30 cellular contexts compared by ENCODE assay signal in the genomic region with DNA sequence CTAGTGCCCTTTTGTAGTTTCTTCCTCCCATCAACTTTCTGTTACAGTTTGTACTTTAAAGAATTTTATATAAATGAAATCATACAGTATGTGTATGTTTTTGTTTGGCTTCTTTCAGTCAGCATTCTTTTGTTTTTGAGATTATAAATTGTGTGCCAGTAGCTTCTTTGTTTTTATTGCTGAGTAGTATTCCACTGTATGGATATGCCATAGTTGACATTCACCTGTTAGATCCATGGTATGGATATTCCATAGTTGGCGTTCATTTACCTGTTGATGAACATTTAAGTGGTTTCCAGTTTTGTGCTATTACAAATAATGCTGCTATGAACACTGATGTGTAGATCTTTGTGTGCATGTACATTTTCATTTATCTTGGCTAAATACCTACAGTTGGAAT.
A peak's percentile ranks its signal among the peaks of the same experiment; 100 is the strongest.
DNase-seq lines count a peak whose midpoint lies in the region; ATAC-seq and TF ChIP-seq lines count a peak whose summit lies in the region.
"Had no signal": no experiment of that assay in that cellular context is flagged by ENCODE, and none has a peak within 500 bp of the region (broad histone marks: within the 10 kb centered on the region; RNA-seq: fewer than 3 reads in every experiment).

No MANE protein-coding gene starts in this region.

- H3K4me3 ChIP-seq in SK-N-SH (ENCODE audit: low read depth in 2 of 2, low read length in 1 of 2) = no peak overlapping the region
- no peak overlapping the region for H3K4me3 ChIP-seq in HEK293 (ENCODE audit: low read depth, low read length)
- no peak overlapping the region for H3K4me3 ChIP-seq in CD8-positive, alpha-beta memory T cell (ENCODE audit: low read length)
- H3K4me3 ChIP-seq: A549; BLaER1; BLaER1 treated with 17β-estradiol and CSF1 and Interleukin-3, amounts not matched to agents 10 nM and 100 nM had no signal

- no peak for TF ChIP-seq EP300 in SK-N-SH (IDR thresholded peaks at IDR 0.05; ENCODE audit: borderline replicate concordance in 1 of 2, low read depth in 1 of 2, low read length in 1 of 2)

- H3K4me2 ChIP-seq in SK-N-SH = no peak overlapping the region
- H3K4me2 ChIP-seq: A549; BLaER1; BLaER1 treated with 17β-estradiol and CSF1 and Interleukin-3, amounts not matched to agents 10 nM and 100 nM had no signal

- no peak for DNase-seq in SK-N-SH
- DNase-seq in CD8-positive, alpha-beta memory T cell = no peak
- DNase-seq: 8988T; ACHN; AML-193; BE2C; C1 segment of cervical spinal cord; Caco-2; Calu3; CD4-positive, alpha-beta memory T cell; CD4-positive, alpha-beta T cell; CD4-positive, CD25-positive, alpha-beta regulatory T cell; CD8-positive, alpha-beta T cell; COR-L47; DMS 273 treated with DMSO at 0.1 percent for 48 hours; DMS153; DMS53; DMS79; DMS79 treated with DMSO at 0.1 percent for 48 hours; DND-41; EL had no signal

- H4K20me1 ChIP-seq in SK-N-SH (ENCODE audit: insufficient read depth) = no peaks in the 10 kb centered on the region
- H4K20me1 ChIP-seq: BLaER1; BLaER1 treated with 17β-estradiol and CSF1 and Interleukin-3, amounts not matched to agents 10 nM and 100 nM had no signal

- H3K9me3 ChIP-seq in SK-N-SH (no peaks in the 10 kb centered on the region), HEK293 (ENCODE audit: control insufficient read depth, insufficient read depth, low read depth, low read length) (no peaks in the 10 kb centered on the region)
- H3K9me3 ChIP-seq in CD8-positive, alpha-beta memory T cell (ENCODE audit: low read length) = no peaks in the 10 kb centered on the region
- H3K9me3 ChIP-seq: A549; BE2C; BLaER1; BLaER1 treated with 17β-estradiol and CSF1 and Interleukin-3, amounts not matched to agents 10 nM and 100 nM; Caco-2 had no signal

- H3K36me3 Mint-ChIP-seq in CD8-positive, alpha-beta memory T cell = no peaks in the 10 kb centered on the region
- H3K36me3 Mint-ChIP-seq: CD14-positive monocyte; CD4-positive, alpha-beta memory T cell; CD4-positive, CD25-positive, alpha-beta regulatory T cell; CD8-positive, alpha-beta T cell had no signal

- WGBS in SK-N-SH (ENCODE audit: low lambda C conversion rate) = 93% methylated on average over 1 of the region's 1 CpG

- no peaks in the 10 kb centered on the region for H3K27me3 ChIP-seq in SK-N-SH (ENCODE audit: insufficient read depth)
- H3K27me3 ChIP-seq in CD8-positive, alpha-beta memory T cell (ENCODE audit: insufficient read depth, low read length, poor library complexity, severe bottlenecking) = no peaks in the 10 kb centered on the region
- H3K27me3 ChIP-seq: BLaER1; BLaER1 treated with 17β-estradiol and CSF1 and Interleukin-3, amounts not matched to agents 10 nM and 100 nM had no signal

- no peaks in the 10 kb centered on the region for H3K79me2 ChIP-seq in SK-N-SH (ENCODE audit: insufficient read depth)

- H3K9me3 Mint-ChIP-seq in CD8-positive, alpha-beta memory T cell = no peaks in the 10 kb centered on the region
- H3K9me3 Mint-ChIP-seq: CD4-positive, alpha-beta memory T cell; CD4-positive, alpha-beta T cell; CD8-positive, alpha-beta T cell had no signal

- no peaks in the 10 kb centered on the region for H3K27me3 Mint-ChIP-seq in CD8-positive, alpha-beta memory T cell
- H3K27me3 Mint-ChIP-seq: B cell; CD4-positive, alpha-beta memory T cell; CD4-positive, alpha-beta T cell had no signal

- peaks cover 0 to 10% (median 6%) of the 10 kb centered on the region in 3 donors for H3K4me1 Mint-ChIP-seq in CD8-positive, alpha-beta memory T cell
- H3K4me1 Mint-ChIP-seq: CD14-positive monocyte had no signal

- H3K27ac Mint-ChIP-seq in CD8-positive, alpha-beta memory T cell = no peak overlapping the region
- H3K27ac Mint-ChIP-seq: B cell; CD4-positive, alpha-beta memory T cell; CD4-positive, alpha-beta T cell; CD8-positive, alpha-beta T cell had no signal

- H3K9ac ChIP-seq in SK-N-SH = no peak overlapping the region
- H3K9ac ChIP-seq: BLaER1; BLaER1 treated with 17β-estradiol and CSF1 and Interleukin-3, amounts not matched to agents 10 nM and 100 nM had no signal

- TF ChIP-seq CTCF in SK-N-SH (IDR thresholded peaks at IDR 0.05) = no peak
- no peak for TF ChIP-seq CTCF in HEK293 (tag by site-specific recombination; IDR thresholded peaks at IDR 0.05)

- H3F3A ChIP-seq in SK-N-SH (replicated peaks; ENCODE audit: insufficient read depth) = no peaks in the 10 kb centered on the region

- no peak for TF ChIP-seq RAD21 in SK-N-SH (IDR thresholded peaks at IDR 0.05; ENCODE audit: low read length)

- H2AFZ ChIP-seq in SK-N-SH (ENCODE audit: low read depth) = no peak overlapping the region

- no peak for ATAC-seq in SK-N-SH treated with all-trans-retinoic acid at 6 μM for 48 hours
- ATAC-seq: A549; CD8-positive, alpha-beta T cell had no signal

- H3K36me3 ChIP-seq in SK-N-SH (replicated peaks in 1 of 2; ENCODE audit: control insufficient read depth in 1 of 2, insufficient read depth in 2 of 2, low read length in 1 of 2) (no peaks in the 10 kb centered on the region), HEK293 (ENCODE audit: control insufficient read depth in 2 of 2, insufficient read depth in 1 of 2, low read length in 2 of 2) (no peaks in the 10 kb centered on the region)
- H3K36me3 ChIP-seq in CD8-positive, alpha-beta memory T cell (ENCODE audit: insufficient read depth, low read length) = no peaks in the 10 kb centered on the region
- H3K36me3 ChIP-seq: BE2C; BLaER1; BLaER1 treated with 17β-estradiol and CSF1 and Interleukin-3, amounts not matched to agents 10 nM and 100 nM had no signal

- no peaks in the 10 kb centered on the region for H3K9me2 ChIP-seq in SK-N-SH

- no peaks in the 10 kb centered on the region for H3K4me1 ChIP-seq in SK-N-SH (ENCODE audit: control insufficient read depth in 1 of 2, insufficient read depth in 2 of 2, low read depth in 1 of 2, low read length in 1 of 2)
- no peaks in the 10 kb centered on the region for H3K4me1 ChIP-seq in HEK293 (ENCODE audit: control insufficient read depth, insufficient read depth, low read length)
- H3K4me1 ChIP-seq in CD8-positive, alpha-beta memory T cell (ENCODE audit: insufficient read depth, low read length) = no peaks in the 10 kb centered on the region
- H3K4me1 ChIP-seq: BE2C, Caco-2 had no signal

- CTCF ChIA-PET in SK-N-SH (lab: Yijun Ruan, JAX) = interaction anchor here (0.6 to 1.3 kb wide), 3 partner anchors 9 to 477 kb away, joined by 3 read pairs; a partner anchor contains a TSS
- CTCF ChIA-PET in HEK293 (lab: Yijun Ruan, JAX) = interaction anchor here (1.3 kb wide), 1 partner anchor 279 kb away, joined by 6 read pairs; no protein-coding TSS in a partner anchor
- CTCF ChIA-PET in CD8-positive, alpha-beta memory T cell (lab: Charles Lee) = no interaction called here

- H3K27ac ChIP-seq in SK-N-SH (ENCODE audit: low read depth in 2 of 2, low read length in 1 of 2) (no peak overlapping the region), HEK293 (ENCODE audit: extremely low read depth, low read depth, low read length) (no peak overlapping the region)
- H3K27ac ChIP-seq in CD8-positive, alpha-beta memory T cell (ENCODE audit: low read depth, low read length) = no peak overlapping the region
- H3K27ac ChIP-seq: 22Rv1; A549; BLaER1; BLaER1 treated with 17β-estradiol and CSF1 and Interleukin-3, amounts not matched to agents 10 nM and 100 nM; C4-2B had no signal

- H3K4me3 Mint-ChIP-seq in CD8-positive, alpha-beta memory T cell = no peak overlapping the region
- H3K4me3 Mint-ChIP-seq: B cell; CD14-positive monocyte; CD4-positive, alpha-beta memory T cell; CD4-positive, alpha-beta T cell; CD4-positive, CD25-positive, alpha-beta regulatory T cell; CD8-positive, alpha-beta T cell had no signal

- POLR2A ChIA-PET in SK-N-SH (lab: Yijun Ruan, JAX) = no interaction called here
- POLR2A ChIA-PET in HEK293 (lab: Yijun Ruan, JAX) = no interaction called here
- POLR2A ChIA-PET in CD8-positive, alpha-beta memory T cell (lab: Charles Lee) = no interaction called here

TF ChIP-seq in SK-N-SH treated with all-trans-retinoic acid at 6 μM for 48 hours, 23 proteins besides CTCF, POLR2A, EP300 and RAD21:
- peak; percentile 91 for TF ChIP-seq ZNF8 (CRISPR knock-in tag; IDR thresholded peaks at IDR 0.05)
- TF ChIP-seq, protein P1, sequence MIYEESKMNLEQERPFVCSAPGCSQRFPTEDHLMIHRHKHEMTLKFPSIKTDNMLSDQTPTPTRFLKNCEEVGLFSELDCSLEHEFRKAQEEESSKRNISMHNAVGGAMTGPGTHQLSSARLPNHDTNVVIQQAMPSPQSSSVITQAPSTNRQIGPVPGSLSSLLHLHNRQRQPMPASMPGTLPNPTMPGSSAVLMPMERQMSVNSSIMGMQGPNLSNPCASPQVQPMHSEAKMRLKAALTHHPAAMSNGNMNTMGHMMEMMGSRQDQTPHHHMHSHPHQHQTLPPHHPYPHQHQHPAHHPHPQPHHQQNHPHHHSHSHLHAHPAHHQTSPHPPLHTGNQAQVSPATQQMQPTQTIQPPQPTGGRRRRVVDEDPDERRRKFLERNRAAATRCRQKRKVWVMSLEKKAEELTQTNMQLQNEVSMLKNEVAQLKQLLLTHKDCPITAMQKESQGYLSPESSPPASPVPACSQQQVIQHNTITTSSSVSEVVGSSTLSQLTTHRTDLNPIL (CRISPR knock-in tag; IDR thresholded peaks at IDR 0.05; ENCODE audit: low read depth) = no peak

TF ChIP-seq in SK-N-SH, 30 proteins besides CTCF, POLR2A, EP300 and RAD21:
- TF ChIP-seq, protein P2, sequence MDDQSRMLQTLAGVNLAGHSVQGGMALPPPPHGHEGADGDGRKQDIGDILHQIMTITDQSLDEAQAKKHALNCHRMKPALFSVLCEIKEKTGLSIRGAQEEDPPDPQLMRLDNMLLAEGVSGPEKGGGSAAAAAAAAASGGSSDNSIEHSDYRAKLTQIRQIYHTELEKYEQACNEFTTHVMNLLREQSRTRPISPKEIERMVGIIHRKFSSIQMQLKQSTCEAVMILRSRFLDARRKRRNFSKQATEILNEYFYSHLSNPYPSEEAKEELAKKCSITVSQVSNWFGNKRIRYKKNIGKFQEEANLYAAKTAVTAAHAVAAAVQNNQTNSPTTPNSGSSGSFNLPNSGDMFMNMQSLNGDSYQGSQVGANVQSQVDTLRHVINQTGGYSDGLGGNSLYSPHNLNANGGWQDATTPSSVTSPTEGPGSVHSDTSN (IDR thresholded peaks at IDR 0.05) = no peak
- no peak for TF ChIP-seq ELF1 (IDR thresholded peaks at IDR 0.05)
- no peak for TF ChIP-seq RCOR1 (IDR thresholded peaks at IDR 0.05; ENCODE audit: low read length)
TF ChIP-seq in SK-N-SH: peak in this region for 0.
